Comparison of ENCODE assay signal across 10 cellular contexts in genomic region chr19:41537789-41538188, GRCh38. TPM values are rescaled to one million over a fixed set of nuclear protein-coding genes. Genes with fewer than 3 reads are reported as not detected.
DNase-seq lines count a peak whose midpoint lies in the region; ATAC-seq and TF ChIP-seq lines count a peak whose summit lies in the region.
"Had no signal": no experiment of that assay in that cellular context is flagged by ENCODE, and none has a peak within 500 bp of the region (broad histone marks: within the 10 kb centered on the region; RNA-seq: fewer than 3 reads in every experiment).

No MANE protein-coding gene starts in this region.

- DNase-seq in NOMO-1 treated with DMSO at 0.1 percent for 48 hours (lab: John Stamatoyannopoulos, UW; ENCODE audit: unreplicated experiment) (peak; percentile 36), NOMO-1 treated with dmso at 0.1 percent for 144 hours (lab: John Stamatoyannopoulos, UW; ENCODE audit: unreplicated experiment) (no peak), LHCN-M2 (ENCODE audit: low read depth) (peak; percentile 8), astrocyte of the hippocampus (ENCODE audit: low read depth, low spot score) (peak; percentile 4), NCI-H2107 (lab: John Stamatoyannopoulos, UW) (no peak)
- DNase-seq: posterior cingulate gyrus had no signal

- H3K9me3 ChIP-seq in neutrophil = no peaks in the 10 kb centered on the region

- no peak overlapping the region for H3K4me3 Mint-ChIP-seq in activated T-helper 17 cell treated with anti-CD3 and anti-CD28 coated beads, Interleukin-2, amount 50 U/mL, for 72 hours

- H3K4me1 ChIP-seq in neutrophil (ENCODE audit: control insufficient read depth in 1 of 2, insufficient read depth in 1 of 2, low read depth in 1 of 2, low read length in 1 of 2) = peaks cover 6 to 7% of the 10 kb centered on the region in 2 experiments

- H3K27ac ChIP-seq in neutrophil = no peak overlapping the region

- H3K36me3 Mint-ChIP-seq in activated T-helper 17 cell treated with anti-CD3 and anti-CD28 coated beads, Interleukin-2, amount 50 U/mL, for 72 hours (ENCODE audit: low read depth) = no peaks in the 10 kb centered on the region
- H3K36me3 Mint-ChIP-seq: CD4-positive, CD25-positive, alpha-beta regulatory T cell had no signal

- TF ChIP-seq CTCF in neutrophil (IDR thresholded peaks at IDR 0.05) = peak; percentile 84

- H3K27me3 ChIP-seq in neutrophil = no peaks in the 10 kb centered on the region

- ATAC-seq in activated T-helper 17 cell treated with anti-CD3 and anti-CD28 coated beads, Interleukin-2, amount 50 U/mL, for 72 hours (replicated peaks) = no peak
- no peak for ATAC-seq in HG03025 (IDR thresholded peaks at IDR 0.05; ENCODE audit: low FRiP score, unreplicated experiment)

- H3K4me3 ChIP-seq in neutrophil (ENCODE audit: low read depth in 1 of 2, low read length in 1 of 2) = no peak overlapping the region

- H3K27me3 Mint-ChIP-seq in activated T-helper 17 cell treated with anti-CD3 and anti-CD28 coated beads, Interleukin-2, amount 50 U/mL, for 72 hours = no peaks in the 10 kb centered on the region

- H3K27ac Mint-ChIP-seq in activated T-helper 17 cell treated with anti-CD3 and anti-CD28 coated beads, Interleukin-2, amount 50 U/mL, for 72 hours = no peak overlapping the region

- H3K9me3 Mint-ChIP-seq in activated T-helper 17 cell treated with anti-CD3 and anti-CD28 coated beads, Interleukin-2, amount 50 U/mL, for 72 hours = no peaks in the 10 kb centered on the region

- H3K4me1 Mint-ChIP-seq in activated T-helper 17 cell treated with anti-CD3 and anti-CD28 coated beads, Interleukin-2, amount 50 U/mL, for 72 hours = peaks cover 34% of the 10 kb centered on the region

- no peaks in the 10 kb centered on the region for H3K36me3 ChIP-seq in neutrophil

RNA-seq across cellular contexts. Expression of gene CEACAM21, which starts 38.2 kb away (rescaled TPM):
- total RNA-seq in LHCN-M2 (2014; rRNA removed) = not detected in 2 replicates
- not detected for polyA plus RNA-seq in LHCN-M2 (2012)
- 10 to 100 TPM; 27.1 to 30.7 TPM for total RNA-seq in activated T-helper 17 cell treated with anti-CD3 and anti-CD28 coated beads, Interleukin-2, amount 50 U/mL, for 72 hours

Comparison
In these comparisons a context has a peak if more than half of its experiments do, and no peak if none do; other contexts are left out.
1. DNase-seq: peak in NOMO-1 treated with DMSO at 0.1 percent for 48 hours (single experiment), LHCN-M2 (single experiment) and astrocyte of the hippocampus (single experiment); none in NOMO-1 treated with dmso at 0.1 percent for 144 hours (single experiment) and NCI-H2107 (single experiment).
2. RNA of gene CEACAM21, which starts 38.2 kb away (total RNA-seq): 27.1 to 30.7 TPM in activated T-helper 17 cell treated with anti-CD3 and anti-CD28 coated beads, Interleukin-2, amount 50 U/mL, for 72 hours; not detected in LHCN-M2; every median in the first group is over 10 times any median in the second.